ENCODE assay signal across 8 cellular contexts in the genomic region with DNA sequence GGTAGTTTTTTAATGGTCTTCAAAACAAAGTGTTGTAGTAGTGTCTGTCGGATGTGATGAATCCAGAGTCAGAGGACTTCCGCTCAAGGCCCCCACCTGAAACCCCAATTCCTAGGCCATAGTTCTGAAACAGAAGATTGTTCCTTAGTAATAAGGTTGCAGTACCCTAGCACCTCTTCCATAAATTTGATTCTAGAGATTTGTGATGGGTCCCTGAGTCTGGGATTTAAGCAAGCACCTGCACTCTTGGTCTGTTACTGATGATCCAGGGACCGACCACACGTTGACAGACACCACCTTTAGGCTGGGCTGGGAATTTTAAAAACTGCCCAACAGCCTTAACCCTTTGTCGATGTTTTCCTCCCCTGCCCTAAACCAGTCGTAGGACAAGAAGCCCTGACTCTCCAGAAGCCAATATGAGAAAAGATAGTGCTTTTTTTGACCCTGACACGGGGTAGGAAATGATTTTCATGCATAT. TPM values are rescaled to one million over a fixed set of nuclear protein-coding genes. Genes with fewer than 3 reads are reported as not detected.
DNase-seq lines count a peak whose midpoint lies in the region; ATAC-seq, FAIRE-seq and TF ChIP-seq lines count a peak whose summit lies in the region.

No MANE protein-coding gene starts in this region.

- H3K79me2 ChIP-seq in endothelial cell of umbilical vein (ENCODE audit: control insufficient read depth, insufficient read depth, low read length) = peaks cover 52% of the 10 kb centered on the region

- H3K9me3 ChIP-seq in SJCRH30 (replicated peaks) = no peaks in the 10 kb centered on the region
- H3K9me3 ChIP-seq in endothelial cell of umbilical vein (replicated peaks; ENCODE audit: control insufficient read depth, insufficient read depth, low read length) = no peaks in the 10 kb centered on the region

- H3K4me1 ChIP-seq in SJCRH30 (peaks cover 6% of the 10 kb centered on the region), endothelial cell of umbilical vein (ENCODE audit: control insufficient read depth, extremely low read depth, insufficient read depth, low read length) (peaks cover 36% of the 10 kb centered on the region)

- FAIRE-seq in endothelial cell of umbilical vein (lab: Jason Lieb, UNC) = no peak

- H3K27ac Mint-ChIP-seq in CD14-positive monocyte (peak overlapping the region; percentile 97 to 100 (median 98)), nephron progenitor cell (peak overlapping the region; percentile 89)

- peaks cover 1 to 6% (median 5%) of the 10 kb centered on the region in 7 donors for H3K9me3 Mint-ChIP-seq in CD14-positive monocyte
- peaks cover 10% of the 10 kb centered on the region for H3K9me3 Mint-ChIP-seq in nephron progenitor cell

- H3K4me1 Mint-ChIP-seq in CD14-positive monocyte (peaks cover 44% of the 10 kb centered on the region), nephron progenitor cell (peaks cover 41% of the 10 kb centered on the region)

- H3K9ac ChIP-seq in endothelial cell of umbilical vein (replicated peaks; ENCODE audit: extremely low read depth, insufficient read depth, low read length) = peak overlapping the region; percentile 91

- peak overlapping the region; percentile 98 for H3K4me2 ChIP-seq in endothelial cell of umbilical vein (ENCODE audit: insufficient read depth, low read length)

- no peak for TF ChIP-seq POLR2A in endothelial cell of umbilical vein (IDR thresholded peaks at IDR 0.05; ENCODE audit: low read depth, low read length)

- H3K36me3 ChIP-seq in SJCRH30 (peaks cover 8% of the 10 kb centered on the region; the same call in 1 of the 2 replicates), endothelial cell of umbilical vein (ENCODE audit: control insufficient read depth in 2 of 2, extremely low read depth in 1 of 2, insufficient read depth in 2 of 2, low read length in 2 of 2) (peaks cover 0 to 2% of the 10 kb centered on the region in 2 experiments)

- DNase-seq in CD14-positive monocyte (ENCODE audit: low spot score) (no peak), H4 (ENCODE audit: low spot score) (peak; percentile 18), SJCRH30 (peak; percentile 8 to 30), endothelial cell of umbilical vein (ENCODE audit: low read depth, low spot score) (peak; percentile 36), nephron progenitor cell (no peak)

- dilution Hi-C loops in endothelial cell of umbilical vein (cut with MboI; ENCODE audit: extremely low pct_ligation_motif_present, low sequenced_read_pairs) = no loop called here

- no peaks in the 10 kb centered on the region for H3K9me1 ChIP-seq in endothelial cell of umbilical vein (replicated peaks; ENCODE audit: control insufficient read depth, extremely low read depth, insufficient read depth, low read length)

- H3K36me3 Mint-ChIP-seq in CD14-positive monocyte = peaks cover 14 to 16% of the 10 kb centered on the region in 2 donors
- H3K36me3 Mint-ChIP-seq in nephron progenitor cell (ENCODE audit: low read depth) = peaks cover 37% of the 10 kb centered on the region

- H2AFZ ChIP-seq in endothelial cell of umbilical vein (ENCODE audit: low read depth, low read length) = no peak overlapping the region

- intact Hi-C loops in CD14-positive monocyte (cut with micrococcal nuclease) = loop anchor here (2.0 to 10.0 kb wide), 4 partner anchors 13 to 151 kb away; a partner anchor contains a TSS
- intact Hi-C loops in endothelial cell of umbilical vein (cut with micrococcal nuclease) = loop anchor here (2.0 to 5.0 kb wide), 3 partner anchors 148 to 798 kb away; a partner anchor contains a TSS

- peak overlapping the region; percentile 94 for H3K4me3 ChIP-seq in SJCRH30
- peak overlapping the region; percentile 78 to 96 (median 91) for H3K4me3 ChIP-seq in endothelial cell of umbilical vein (replicated peaks in 1 of 3; ENCODE audit: insufficient read depth in 1 of 3, low read depth in 1 of 3, low read length in 3 of 3)

- TF ChIP-seq CTCF in CD14-positive monocyte (IDR thresholded peaks at IDR 0.05) = peak; percentile 22
- peak in 1 of 2 donors; percentile 4 for TF ChIP-seq CTCF in endothelial cell of umbilical vein (IDR thresholded peaks at IDR 0.05; ENCODE audit: extremely low read depth in 1 of 2, insufficient read depth in 1 of 2, low read depth in 1 of 2, low read length in 2 of 2)
- TF ChIP-seq CTCF in nephron progenitor cell (IDR thresholded peaks at IDR 0.05) = no peak

- TSS peak; percentile 44 for BruUV-seq in endothelial cell of umbilical vein (replicated peaks; lab: Mats Ljungman, UMichigan)

- H3K27ac ChIP-seq in SJCRH30 (no peak overlapping the region), endothelial cell of umbilical vein (ENCODE audit: insufficient read depth, low read depth, low read length) (peak overlapping the region; percentile 95)

- peaks cover 5% of the 10 kb centered on the region for H4K20me1 ChIP-seq in endothelial cell of umbilical vein (replicated peaks; ENCODE audit: control insufficient read depth, extremely low read depth, insufficient read depth, low read length)

- H3K27me3 Mint-ChIP-seq in CD14-positive monocyte (ENCODE audit: low read depth in 3 of 3) (no peaks in the 10 kb centered on the region), nephron progenitor cell (ENCODE audit: low read depth, poor library complexity) (no peaks in the 10 kb centered on the region)

- POLR2A ChIA-PET in endothelial cell of umbilical vein (lab: Charles Lee) = interaction anchor here (1.0 kb wide), 1 partner anchor 9 kb away, joined by 4 read pairs; no protein-coding TSS in a partner anchor

- CTCF ChIA-PET in endothelial cell of umbilical vein (lab: Charles Lee) = interaction anchor here (1.0 to 2.2 kb wide), 3 partner anchors 15 to 57 kb away, joined by 4 to 18 read pairs (median 4); a partner anchor contains a TSS

- ATAC-seq in HG03159 (IDR thresholded peaks at IDR 0.05; ENCODE audit: unreplicated experiment) = no peak
- no peak for ATAC-seq in HG03439 (IDR thresholded peaks at IDR 0.05; ENCODE audit: unreplicated experiment)
- no peak for ATAC-seq in GM21360 (IDR thresholded peaks at IDR 0.05; ENCODE audit: unreplicated experiment)

- H3K4me3 Mint-ChIP-seq in CD14-positive monocyte (peak overlapping the region; percentile 98 to 100), nephron progenitor cell (peak overlapping the region; percentile 96)

- H3K27me3 ChIP-seq in SJCRH30 (no peaks in the 10 kb centered on the region), endothelial cell of umbilical vein (ENCODE audit: control insufficient read depth in 2 of 2, insufficient read depth in 2 of 2, low read length in 2 of 2) (no peaks in the 10 kb centered on the region)

TF ChIP-seq in endothelial cell of umbilical vein, 7 proteins besides CTCF, POLR2A, EP300 and RAD21:
- TF ChIP-seq GATA2 (IDR thresholded peaks at IDR 0.05; ENCODE audit: insufficient read depth, insufficient read length, low read depth, low read length) = no peak
- no peak for TF ChIP-seq POLR2AphosphoS5 (IDR thresholded peaks at IDR 0.05; ENCODE audit: insufficient read depth, low read depth, low read length)
- no peak for TF ChIP-seq MYC (IDR thresholded peaks at IDR 0.05; ENCODE audit: low read depth, low read length)
- no peak for TF ChIP-seq FOS (IDR thresholded peaks at IDR 0.05; ENCODE audit: borderline replicate concordance, insufficient read depth, low read length)

RNA-seq across cellular contexts. Expression of a gene that starts 1.2 kb away (rescaled TPM):
- polyA plus RNA-seq in CD14-positive monocyte (10 to 100 TPM; 73.9 to 79.7 TPM), endothelial cell of umbilical vein (20.6 and 26.2 TPM in 2 replicates)
- total RNA-seq in H4 (2014; rRNA removed; shearing (Covaris generic)) = 56.1 and 68.5 TPM in 2 replicates
- 61.6 and 64.1 TPM in 2 replicates for total RNA-seq in SJCRH30 (2014; rRNA removed; shearing (Covaris generic))
- total RNA-seq in endothelial cell of umbilical vein = 47.2 and 49.2 TPM in 2 replicates
- polyA plus RNA-seq in endothelial cell of umbilical vein (2011; cell fraction: cytosol; rRNA removed) = 29.4 and 30.8 TPM in 2 replicates
- 22.6 and 23.0 TPM in 2 replicates for polyA plus RNA-seq in endothelial cell of umbilical vein (2011; cell fraction: nucleus; rRNA removed)
- 27.4 and 38.7 TPM in 2 replicates for polyA plus RNA-seq in endothelial cell of umbilical vein (2012)
- 67.4 and 77.4 TPM in 2 replicates for polyA minus RNA-seq in endothelial cell of umbilical vein
- 57.1 TPM for polyA minus RNA-seq in endothelial cell of umbilical vein (2011; cell fraction: cytosol; rRNA and poly(A)+ RNA removed)
- polyA minus RNA-seq in endothelial cell of umbilical vein (2011; cell fraction: nucleus; rRNA and poly(A)+ RNA removed) = 25.7 and 37.1 TPM in 2 replicates

RNA-seq across cellular contexts. Expression of a gene that starts 1.3 kb away (rescaled TPM):
- polyA plus RNA-seq in CD14-positive monocyte (under 1 TPM; 0.24 to 0.31 TPM), endothelial cell of umbilical vein (not detected in 2 replicates)
- not detected in 2 replicates for total RNA-seq in H4 (2014; rRNA removed; shearing (Covaris generic))
- total RNA-seq in SJCRH30 (2014; rRNA removed; shearing (Covaris generic)) = 0.08 TPM in 1 of 2 replicates, not detected in the other
- total RNA-seq in endothelial cell of umbilical vein = not detected in 2 replicates
- not detected in 2 replicates for polyA plus RNA-seq in endothelial cell of umbilical vein (2011; cell fraction: cytosol; rRNA removed)
- polyA plus RNA-seq in endothelial cell of umbilical vein (2011; cell fraction: nucleus; rRNA removed) = 0.07 TPM in 1 of 2 replicates, not detected in the other
- not detected in 2 replicates for polyA plus RNA-seq in endothelial cell of umbilical vein (2012)
- not detected in 2 replicates for polyA minus RNA-seq in endothelial cell of umbilical vein
- not detected for polyA minus RNA-seq in endothelial cell of umbilical vein (2011; cell fraction: cytosol; rRNA and poly(A)+ RNA removed)
- not detected in 2 replicates for polyA minus RNA-seq in endothelial cell of umbilical vein (2011; cell fraction: nucleus; rRNA and poly(A)+ RNA removed)

RNA-seq across cellular contexts. Expression of a gene that starts 56.5 kb away (rescaled TPM):
- polyA plus RNA-seq in CD14-positive monocyte = 1 to 10 TPM in 1 of 2 donors, under 1 TPM in 1; 0.10 to 2.2 TPM
- total RNA-seq in H4 (2014; rRNA removed; shearing (Covaris generic)) = 0.99 and 1.2 TPM in 2 replicates
- total RNA-seq in SJCRH30 (2014; rRNA removed; shearing (Covaris generic)) = not detected in 2 replicates
- total RNA-seq in endothelial cell of umbilical vein = 0.21 and 0.58 TPM in 2 replicates
- polyA plus RNA-seq in endothelial cell of umbilical vein = 0.23 and 0.65 TPM in 2 replicates
- polyA plus RNA-seq in endothelial cell of umbilical vein (2011; cell fraction: cytosol; rRNA removed) = 0.19 and 0.38 TPM in 2 replicates
- polyA plus RNA-seq in endothelial cell of umbilical vein (2011; cell fraction: nucleus; rRNA removed) = 0.18 and 0.35 TPM in 2 replicates
- polyA plus RNA-seq in endothelial cell of umbilical vein (2012) = 0.20 and 0.25 TPM in 2 replicates
- polyA minus RNA-seq in endothelial cell of umbilical vein = not detected in 2 replicates
- polyA minus RNA-seq in endothelial cell of umbilical vein (2011; cell fraction: cytosol; rRNA and poly(A)+ RNA removed) = not detected
- polyA minus RNA-seq in endothelial cell of umbilical vein (2011; cell fraction: nucleus; rRNA and poly(A)+ RNA removed) = not detected in 2 replicates

Comparison
In these comparisons a context has a peak if more than half of its experiments do, and no peak if none do; other contexts are left out.
1. DNase-seq: peak in H4 (single experiment), SJCRH30 (2 of 2) and endothelial cell of umbilical vein (single experiment); none in CD14-positive monocyte (single experiment) and nephron progenitor cell (single experiment).